1 cellular context compared by ENCODE assay signal in the genomic region with DNA sequence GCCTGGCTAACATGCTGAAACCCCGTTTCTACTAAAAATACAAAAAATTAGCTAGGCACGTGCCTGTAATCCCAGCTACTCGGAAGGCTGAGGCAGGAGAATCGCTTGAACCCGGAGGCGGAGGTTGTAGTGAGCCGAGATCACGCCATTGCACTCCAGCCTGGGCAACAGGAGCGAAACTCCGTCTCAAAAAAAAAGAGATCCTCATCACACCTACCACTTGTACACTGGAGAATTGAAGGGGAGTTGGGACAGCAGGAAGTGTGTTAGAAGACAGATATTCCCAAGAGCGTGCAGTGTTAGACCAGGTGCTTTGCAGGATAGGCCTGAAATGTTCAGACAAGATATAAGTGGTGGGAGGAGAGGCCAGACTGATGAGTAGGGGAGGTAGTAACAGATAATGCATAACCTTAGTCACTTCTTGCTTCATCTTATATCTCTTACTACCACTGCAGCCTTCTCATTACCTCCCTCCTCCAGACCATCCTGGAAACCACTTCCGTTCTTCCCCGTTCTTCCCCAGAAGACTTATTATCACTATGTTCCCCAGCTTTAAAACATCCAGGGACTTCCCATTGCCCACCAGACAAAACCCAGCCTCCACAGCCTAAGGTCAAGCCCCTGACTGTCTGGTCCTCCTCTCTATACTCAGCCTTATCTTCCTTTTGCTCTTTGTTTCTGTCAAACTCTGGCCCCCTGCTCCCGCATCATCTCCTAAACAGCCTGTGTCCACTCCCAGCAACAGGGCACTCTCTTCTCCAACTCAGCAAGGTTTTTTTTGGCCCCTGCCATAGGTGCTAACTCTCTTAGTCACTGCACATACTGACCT.
TF ChIP-seq lines count a peak whose summit lies in the region.

No MANE protein-coding gene starts in this region.

TF ChIP-seq in K562, 482 proteins besides CTCF, POLR2A, EP300 and RAD21 (continued from another document and continues in another):
- TF ChIP-seq, protein P1, sequence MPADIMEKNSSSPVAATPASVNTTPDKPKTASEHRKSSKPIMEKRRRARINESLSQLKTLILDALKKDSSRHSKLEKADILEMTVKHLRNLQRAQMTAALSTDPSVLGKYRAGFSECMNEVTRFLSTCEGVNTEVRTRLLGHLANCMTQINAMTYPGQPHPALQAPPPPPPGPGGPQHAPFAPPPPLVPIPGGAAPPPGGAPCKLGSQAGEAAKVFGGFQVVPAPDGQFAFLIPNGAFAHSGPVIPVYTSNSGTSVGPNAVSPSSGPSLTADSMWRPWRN (IDR thresholded peaks at IDR 0.05; ENCODE audit: low read depth) = peak; percentile 99
- peak; percentile 77 for TF ChIP-seq MXI1 (IDR thresholded peaks at IDR 0.05; ENCODE audit: low read depth, low read length)
- TF ChIP-seq NUFIP1 (IDR thresholded peaks at IDR 0.05; ENCODE audit: partially characterized antibody) = peak; percentile 66
- TF ChIP-seq HMGN3 (IDR thresholded peaks at IDR 0.05; ENCODE audit: borderline replicate concordance, extremely low read depth, insufficient read length, low read depth, low read length) = peak; percentile 100
- TF ChIP-seq ZNF146 (CRISPR knock-in tag; IDR thresholded peaks at IDR 0.05; ENCODE audit: unreplicated experiment) = no peak
- peak; percentile 93 for TF ChIP-seq DACH1 (IDR thresholded peaks at IDR 0.05; ENCODE audit: partially characterized antibody)
- TF ChIP-seq CCNT2 (IDR thresholded peaks at IDR 0.05; ENCODE audit: borderline replicate concordance, extremely low read depth, insufficient read length, low read depth, low read length) = peak; percentile 100
- peak; percentile 70; the same call in 1 of the 2 replicates for TF ChIP-seq GTF2E2 (tag; IDR thresholded peaks at IDR 0.05)
- TF ChIP-seq NFE2 (IDR thresholded peaks at IDR 0.05; ENCODE audit: low read depth) = peak; percentile 96
- TF ChIP-seq ZNF354B (CRISPR knock-in tag; IDR thresholded peaks at IDR 0.05) = peak; percentile 48
- peak; percentile 56; the same call in 1 of the 2 replicates for TF ChIP-seq XRCC5 (IDR thresholded peaks at IDR 0.05; ENCODE audit: low read depth, low read length)
- TF ChIP-seq, protein P2, sequence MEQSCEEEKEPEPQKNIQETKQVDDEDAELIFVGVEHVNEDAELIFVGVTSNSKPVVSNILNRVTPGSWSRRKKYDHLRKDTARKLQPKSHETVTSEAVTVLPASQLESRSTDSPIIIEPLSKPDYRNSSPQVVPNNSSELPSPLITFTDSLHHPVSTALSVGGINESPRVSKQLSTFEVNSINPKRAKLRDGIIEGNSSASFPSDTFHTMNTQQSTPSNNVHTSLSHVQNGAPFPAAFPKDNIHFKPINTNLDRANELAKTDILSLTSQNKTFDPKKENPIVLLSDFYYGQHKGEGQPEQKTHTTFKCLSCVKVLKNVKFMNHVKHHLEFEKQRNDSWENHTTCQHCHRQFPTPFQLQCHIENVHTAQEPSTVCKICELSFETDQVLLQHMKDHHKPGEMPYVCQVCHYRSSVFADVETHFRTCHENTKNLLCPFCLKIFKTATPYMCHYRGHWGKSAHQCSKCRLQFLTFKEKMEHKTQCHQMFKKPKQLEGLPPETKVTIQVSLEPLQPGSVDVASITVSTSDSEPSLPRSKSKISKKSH (CRISPR knock-in tag; IDR thresholded peaks at IDR 0.05) = no peak
- TF ChIP-seq CHD7 (IDR thresholded peaks at IDR 0.05; ENCODE audit: low read depth, low read length) = peak; percentile 63
- TF ChIP-seq KDM1A (IDR thresholded peaks at IDR 0.05) = peak; percentile 99
- TF ChIP-seq CREB3 (tag; conservative IDR thresholded peaks at IDR 0.05; ENCODE audit: low read depth) = peak; percentile 86
- TF ChIP-seq, protein P3, sequence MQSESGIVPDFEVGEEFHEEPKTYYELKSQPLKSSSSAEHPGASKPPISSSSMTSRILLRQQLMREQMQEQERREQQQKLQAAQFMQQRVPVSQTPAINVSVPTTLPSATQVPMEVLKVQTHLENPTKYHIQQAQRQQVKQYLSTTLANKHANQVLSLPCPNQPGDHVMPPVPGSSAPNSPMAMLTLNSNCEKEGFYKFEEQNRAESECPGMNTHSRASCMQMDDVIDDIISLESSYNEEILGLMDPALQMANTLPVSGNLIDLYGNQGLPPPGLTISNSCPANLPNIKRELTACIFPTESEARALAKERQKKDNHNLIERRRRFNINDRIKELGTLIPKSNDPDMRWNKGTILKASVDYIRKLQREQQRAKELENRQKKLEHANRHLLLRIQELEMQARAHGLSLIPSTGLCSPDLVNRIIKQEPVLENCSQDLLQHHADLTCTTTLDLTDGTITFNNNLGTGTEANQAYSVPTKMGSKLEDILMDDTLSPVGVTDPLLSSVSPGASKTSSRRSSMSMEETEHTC (IDR thresholded peaks at IDR 0.05) = peak; percentile 92
- TF ChIP-seq, protein P4, sequence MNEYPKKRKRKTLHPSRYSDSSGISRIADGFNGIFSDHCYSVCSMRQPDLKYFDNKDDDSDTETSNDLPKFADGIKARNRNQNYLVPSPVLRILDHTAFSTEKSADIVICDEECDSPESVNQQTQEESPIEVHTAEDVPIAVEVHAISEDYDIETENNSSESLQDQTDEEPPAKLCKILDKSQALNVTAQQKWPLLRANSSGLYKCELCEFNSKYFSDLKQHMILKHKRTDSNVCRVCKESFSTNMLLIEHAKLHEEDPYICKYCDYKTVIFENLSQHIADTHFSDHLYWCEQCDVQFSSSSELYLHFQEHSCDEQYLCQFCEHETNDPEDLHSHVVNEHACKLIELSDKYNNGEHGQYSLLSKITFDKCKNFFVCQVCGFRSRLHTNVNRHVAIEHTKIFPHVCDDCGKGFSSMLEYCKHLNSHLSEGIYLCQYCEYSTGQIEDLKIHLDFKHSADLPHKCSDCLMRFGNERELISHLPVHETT (CRISPR knock-in tag; conservative IDR thresholded peaks at IDR 0.05 in 1 of 2, IDR thresholded peaks at IDR 0.05 in 1 of 2) = peak in 1 of 2 experiments; percentile 95; a peak in 2 of 4 replicates
- peak; percentile 98 for TF ChIP-seq RUNX1 (IDR thresholded peaks at IDR 0.05; ENCODE audit: low read depth)
- peak; percentile 89 for TF ChIP-seq MEIS2 (IDR thresholded peaks at IDR 0.05; ENCODE audit: partially characterized antibody)
- peak; percentile 98 for TF ChIP-seq ZNF175 (CRISPR knock-in tag; IDR thresholded peaks at IDR 0.05; ENCODE audit: low read depth)
- peak; percentile 100 for TF ChIP-seq NCOR1 (IDR thresholded peaks at IDR 0.05)
- TF ChIP-seq TEAD4 (IDR thresholded peaks at IDR 0.05; ENCODE audit: low read length) = peak; percentile 99
- TF ChIP-seq TEAD4 (CRISPR knock-in tag; IDR thresholded peaks at IDR 0.05; ENCODE audit: borderline replicate concordance) = no peak
- no peak for TF ChIP-seq ZNF184 (CRISPR knock-in tag; IDR thresholded peaks at IDR 0.05)
- TF ChIP-seq CBX3 (IDR thresholded peaks at IDR 0.05; ENCODE audit: borderline replicate concordance in 1 of 2, low read length in 2 of 2) = peak in 1 of 2 experiments; percentile 90; a peak in 2 of 3 replicates
- no peak for TF ChIP-seq HOMEZ (CRISPR knock-in tag; IDR thresholded peaks at IDR 0.05)
- peak; percentile 98 for TF ChIP-seq ETS1 (conservative IDR thresholded peaks at IDR 0.05; ENCODE audit: control insufficient read depth, low read depth, low read length)
- TF ChIP-seq POLR2H (tag; IDR thresholded peaks at IDR 0.05; ENCODE audit: low read depth) = peak; percentile 63; the same call in 1 of the 2 replicates
- 0 out of 2 replicates have a peak, but pooled peaks have one; percentile 28 for TF ChIP-seq GTF2F1 (IDR thresholded peaks at IDR 0.05; ENCODE audit: low read depth, low read length)
- peak; percentile 49; the same call in 1 of the 2 replicates for TF ChIP-seq E2F5 (CRISPR knock-in tag; IDR thresholded peaks at IDR 0.05)
